ENCODE assay signal across 20 cellular contexts in the genomic region with DNA sequence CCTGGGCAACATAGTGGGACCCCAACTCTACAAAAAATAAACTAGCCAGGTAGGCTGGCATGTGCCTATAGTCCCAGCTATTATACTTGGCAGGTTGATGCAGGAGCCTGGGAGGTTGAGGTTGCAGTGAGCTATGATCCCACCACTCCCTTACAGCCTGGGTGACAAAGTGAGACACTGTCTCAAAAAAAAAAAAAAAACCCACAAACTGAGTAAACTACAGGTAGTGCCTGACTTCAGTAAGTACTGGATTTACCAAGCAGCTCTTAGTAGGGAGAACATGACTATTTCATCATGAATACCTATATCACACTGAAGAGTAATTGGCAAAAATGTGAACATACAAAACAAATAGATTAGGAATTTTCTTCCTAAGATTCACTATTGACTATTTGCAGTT. TPM values are rescaled to one million over a fixed set of nuclear protein-coding genes. Genes with fewer than 3 reads are reported as not detected.
A peak's percentile ranks its signal among the peaks of the same experiment; 100 is the strongest.
DNase-seq lines count a peak whose midpoint lies in the region; ATAC-seq and TF ChIP-seq lines count a peak whose summit lies in the region.
"Had no signal": no experiment of that assay in that cellular context is flagged by ENCODE, and none has a peak within 500 bp of the region (broad histone marks: within the 10 kb centered on the region; RNA-seq: fewer than 3 reads in every experiment).

No MANE protein-coding gene starts in this region.

- H2AK5ac ChIP-seq in trophoblast cell (ENCODE audit: low read length), result no peak overlapping the region

- no peak overlapping the region for H4K12ac ChIP-seq in trophoblast cell (ENCODE audit: low read depth, low read length)

- H3K36me3 Mint-ChIP-seq in activated CD8-positive, alpha-beta T cell treated with anti-CD3 and anti-CD28 coated beads for 36 hours (ENCODE audit: low read depth), result peaks cover 13% of the 10 kb centered on the region
- peaks cover 17% of the 10 kb centered on the region for H3K36me3 Mint-ChIP-seq in activated CD8-positive, alpha-beta T cell treated with anti-CD3 and anti-CD28 coated beads, Interleukin-2, amount 10 ng/mL, durations not matched to agents 7 days and 5 days (ENCODE audit: low read depth)
- peaks cover 12% of the 10 kb centered on the region for H3K36me3 Mint-ChIP-seq in activated naive CD8-positive, alpha-beta T cell treated with anti-CD3 and anti-CD28 coated beads, Interleukin-2, amount 50 U/mL, for 24 hours (ENCODE audit: low read depth)
- H3K36me3 Mint-ChIP-seq in activated naive CD8-positive, alpha-beta T cell treated with anti-CD3 and anti-CD28 coated beads for 36 hours, result peaks cover 25% of the 10 kb centered on the region
- no peaks in the 10 kb centered on the region for H3K36me3 Mint-ChIP-seq in stimulated activated effector memory CD8-positive, alpha-beta T cell treated with anti-CD3 and anti-CD28 coated beads, Interleukin-12 subunit alpha, Interleukin-12 subunit beta, amount 100 ng/mL, for 72 hours

- no peaks in the 10 kb centered on the region for H3K27me3 Mint-ChIP-seq in activated CD8-positive, alpha-beta T cell treated with anti-CD3 and anti-CD28 coated beads for 36 hours
- no peaks in the 10 kb centered on the region for H3K27me3 Mint-ChIP-seq in activated CD8-positive, alpha-beta T cell treated with anti-CD3 and anti-CD28 coated beads, Interleukin-2, amount 10 ng/mL, durations not matched to agents 7 days and 5 days (ENCODE audit: low read depth)
- no peaks in the 10 kb centered on the region for H3K27me3 Mint-ChIP-seq in activated naive CD8-positive, alpha-beta T cell treated with anti-CD3 and anti-CD28 coated beads, Interleukin-2, amount 50 U/mL, for 24 hours
- no peaks in the 10 kb centered on the region for H3K27me3 Mint-ChIP-seq in activated naive CD8-positive, alpha-beta T cell treated with anti-CD3 and anti-CD28 coated beads for 36 hours
- H3K27me3 Mint-ChIP-seq: CD4-positive, CD25-positive, alpha-beta regulatory T cell; CD8-positive, alpha-beta memory T cell had no signal

- no peak overlapping the region for H3K23ac ChIP-seq in trophoblast cell (ENCODE audit: low read length)

- H4K8ac ChIP-seq in trophoblast cell (ENCODE audit: low read depth, low read length), result no peak overlapping the region

- no peak overlapping the region for H4K91ac ChIP-seq in trophoblast cell (ENCODE audit: low read depth, low read length)

- H3K79me2 ChIP-seq in trophoblast cell (ENCODE audit: control insufficient read depth, insufficient read depth, low read length, poor library complexity), result peaks cover 4% of the 10 kb centered on the region

- H3K4me3 ChIP-seq in trophoblast cell (ENCODE audit: low read depth, low read length), result no peak overlapping the region
- H3K4me3 ChIP-seq: GM12878, GM23248, HAP-1 had no signal

- no peak overlapping the region for H3K4me2 ChIP-seq in trophoblast cell (ENCODE audit: low read length)

- intact Hi-C loops in activated CD8-positive, alpha-beta T cell treated with anti-CD3 and anti-CD28 coated beads for 36 hours (cut with micrococcal nuclease), result no loop called here

- no peak overlapping the region for H2AFZ ChIP-seq in trophoblast cell (ENCODE audit: insufficient read depth, low read length, poor library complexity)
- H2AFZ ChIP-seq: GM23248 had no signal

- no peak overlapping the region for H3K4me3 Mint-ChIP-seq in activated CD8-positive, alpha-beta T cell treated with anti-CD3 and anti-CD28 coated beads for 36 hours
- H3K4me3 Mint-ChIP-seq in activated CD8-positive, alpha-beta T cell treated with anti-CD3 and anti-CD28 coated beads, Interleukin-2, amount 10 ng/mL, durations not matched to agents 7 days and 5 days, result no peak overlapping the region
- no peak overlapping the region for H3K4me3 Mint-ChIP-seq in activated naive CD8-positive, alpha-beta T cell treated with anti-CD3 and anti-CD28 coated beads, Interleukin-2, amount 50 U/mL, for 24 hours
- H3K4me3 Mint-ChIP-seq in activated naive CD8-positive, alpha-beta T cell treated with anti-CD3 and anti-CD28 coated beads for 36 hours, result no peak overlapping the region
- H3K4me3 Mint-ChIP-seq in stimulated activated effector memory CD8-positive, alpha-beta T cell treated with anti-CD3 and anti-CD28 coated beads, Interleukin-12 subunit alpha, Interleukin-12 subunit beta, amount 100 ng/mL, for 72 hours, result no peak overlapping the region
- H3K4me3 Mint-ChIP-seq: CD4-positive, CD25-positive, alpha-beta regulatory T cell; CD8-positive, alpha-beta memory T cell had no signal

- POLR2A ChIA-PET in activated CD8-positive, alpha-beta T cell treated with anti-CD3 and anti-CD28 coated beads for 36 hours (lab: Charles Lee), result no interaction called here
- POLR2A ChIA-PET in activated CD8-positive, alpha-beta T cell treated with anti-CD3 and anti-CD28 coated beads, Interleukin-2, amount 10 ng/mL, durations not matched to agents 7 days and 5 days (lab: Charles Lee), result no interaction called here

- H3K4me1 ChIP-seq in trophoblast cell (ENCODE audit: control insufficient read depth in 1 of 2, insufficient read depth in 2 of 2, low read length in 2 of 2), result peaks cover 0 to 3% of the 10 kb centered on the region in 2 experiments

- DNase-seq in activated CD8-positive, alpha-beta T cell treated with anti-CD3 and anti-CD28 coated beads for 36 hours, result no peak
- DNase-seq in activated CD8-positive, alpha-beta T cell treated with anti-CD3 and anti-CD28 coated beads, Interleukin-2, amount 10 ng/mL, durations not matched to agents 7 days and 5 days, result no peak
- no peak for DNase-seq in activated naive CD8-positive, alpha-beta T cell treated with anti-CD3 and anti-CD28 coated beads, Interleukin-2, amount 50 U/mL, for 24 hours
- no peak for DNase-seq in activated naive CD8-positive, alpha-beta T cell treated with anti-CD3 and anti-CD28 coated beads for 36 hours
- DNase-seq in trophoblast cell (no peak), mesenteric fat pad (ENCODE audit: low spot score) (no peak)
- no peak for DNase-seq in stimulated activated effector memory CD8-positive, alpha-beta T cell treated with anti-CD3 and anti-CD28 coated beads, Interleukin-12 subunit alpha, Interleukin-12 subunit beta, amount 100 ng/mL, for 72 hours (ENCODE audit: low spot score in 2 of 2)
- DNase-seq: ACHN; BE2C; C1 segment of cervical spinal cord; CD4-positive, CD25-positive, alpha-beta regulatory T cell; CD8-positive, alpha-beta memory T cell; COR-L47; DMS 273 treated with DMSO at 0.1 percent for 48 hours; DMS53; DND-41; EL; GM23248 had no signal

- peaks cover 55% of the 10 kb centered on the region for H3K4me1 Mint-ChIP-seq in activated CD8-positive, alpha-beta T cell treated with anti-CD3 and anti-CD28 coated beads for 36 hours (ENCODE audit: low read depth)
- H3K4me1 Mint-ChIP-seq in activated CD8-positive, alpha-beta T cell treated with anti-CD3 and anti-CD28 coated beads, Interleukin-2, amount 10 ng/mL, durations not matched to agents 7 days and 5 days (ENCODE audit: low read depth), result peaks cover 14% of the 10 kb centered on the region
- peaks cover 63% of the 10 kb centered on the region for H3K4me1 Mint-ChIP-seq in activated naive CD8-positive, alpha-beta T cell treated with anti-CD3 and anti-CD28 coated beads, Interleukin-2, amount 50 U/mL, for 24 hours
- H3K4me1 Mint-ChIP-seq in activated naive CD8-positive, alpha-beta T cell treated with anti-CD3 and anti-CD28 coated beads for 36 hours, result peaks cover 50% of the 10 kb centered on the region
- peaks cover 49% of the 10 kb centered on the region for H3K4me1 Mint-ChIP-seq in stimulated activated effector memory CD8-positive, alpha-beta T cell treated with anti-CD3 and anti-CD28 coated beads, Interleukin-12 subunit alpha, Interleukin-12 subunit beta, amount 100 ng/mL, for 72 hours

- no peak overlapping the region for H3K27ac ChIP-seq in trophoblast cell (ENCODE audit: low read depth, low read length)
- H3K27ac ChIP-seq: GM23248 had no signal

- TF ChIP-seq CTCF in activated CD8-positive, alpha-beta T cell treated with anti-CD3 and anti-CD28 coated beads for 36 hours (IDR thresholded peaks at IDR 0.05), result no peak

- H3K14ac ChIP-seq in trophoblast cell (ENCODE audit: low read length), result no peak overlapping the region

- peak; percentile 42 for ATAC-seq in activated CD8-positive, alpha-beta T cell treated with anti-CD3 and anti-CD28 coated beads for 36 hours
- no peak for ATAC-seq in activated CD8-positive, alpha-beta T cell treated with anti-CD3 and anti-CD28 coated beads, Interleukin-2, amount 10 ng/mL, durations not matched to agents 7 days and 5 days
- peak; percentile 52 for ATAC-seq in activated naive CD8-positive, alpha-beta T cell treated with anti-CD3 and anti-CD28 coated beads, Interleukin-2, amount 50 U/mL, for 24 hours
- peak; percentile 81 for ATAC-seq in stimulated activated effector memory CD8-positive, alpha-beta T cell treated with anti-CD3 and anti-CD28 coated beads, Interleukin-12 subunit alpha, Interleukin-12 subunit beta, amount 100 ng/mL, for 72 hours
- ATAC-seq: GM12878 had no signal

- H3K27ac Mint-ChIP-seq in activated CD8-positive, alpha-beta T cell treated with anti-CD3 and anti-CD28 coated beads for 36 hours, result no peak overlapping the region
- H3K27ac Mint-ChIP-seq in activated CD8-positive, alpha-beta T cell treated with anti-CD3 and anti-CD28 coated beads, Interleukin-2, amount 10 ng/mL, durations not matched to agents 7 days and 5 days, result no peak overlapping the region
- H3K27ac Mint-ChIP-seq in activated naive CD8-positive, alpha-beta T cell treated with anti-CD3 and anti-CD28 coated beads, Interleukin-2, amount 50 U/mL, for 24 hours, result no peak overlapping the region
- H3K27ac Mint-ChIP-seq in activated naive CD8-positive, alpha-beta T cell treated with anti-CD3 and anti-CD28 coated beads for 36 hours, result no peak overlapping the region
- no peak overlapping the region for H3K27ac Mint-ChIP-seq in stimulated activated effector memory CD8-positive, alpha-beta T cell treated with anti-CD3 and anti-CD28 coated beads, Interleukin-12 subunit alpha, Interleukin-12 subunit beta, amount 100 ng/mL, for 72 hours
- H3K27ac Mint-ChIP-seq: CD4-positive, CD25-positive, alpha-beta regulatory T cell; CD8-positive, alpha-beta memory T cell had no signal

- H2BK12ac ChIP-seq in trophoblast cell (ENCODE audit: low read length), result no peak overlapping the region

- H3K79me1 ChIP-seq in trophoblast cell (ENCODE audit: low read length), result no peaks in the 10 kb centered on the region

- H3K9me3 ChIP-seq in trophoblast cell (ENCODE audit: insufficient read depth, low read depth, low read length), result no peaks in the 10 kb centered on the region
- H3K9me3 ChIP-seq: BE2C had no signal

- no peak overlapping the region for H2BK120ac ChIP-seq in trophoblast cell (ENCODE audit: insufficient read depth, low read length, poor library complexity)

- no peaks in the 10 kb centered on the region for H3K27me3 ChIP-seq in trophoblast cell (ENCODE audit: insufficient read depth, low read length)
- H3K27me3 ChIP-seq: BE2C had no signal

- H3K4ac ChIP-seq in trophoblast cell (ENCODE audit: low read depth, low read length), result peak overlapping the region; percentile 9

- CTCF ChIA-PET in activated CD8-positive, alpha-beta T cell treated with anti-CD3 and anti-CD28 coated beads for 36 hours (lab: Charles Lee), result interaction anchor here (1.3 to 1.4 kb wide), 2 partner anchors 11 to 12 kb away, joined by 3 to 4 read pairs; no protein-coding TSS in a partner anchor
- CTCF ChIA-PET in activated CD8-positive, alpha-beta T cell treated with anti-CD3 and anti-CD28 coated beads, Interleukin-2, amount 10 ng/mL, durations not matched to agents 7 days and 5 days (lab: Charles Lee), result interaction anchor here (1.6 kb wide), 1 partner anchor 13 kb away, joined by 5 read pairs; no protein-coding TSS in a partner anchor

- peaks cover 5% of the 10 kb centered on the region for H3K9me3 Mint-ChIP-seq in activated CD8-positive, alpha-beta T cell treated with anti-CD3 and anti-CD28 coated beads for 36 hours
- no peaks in the 10 kb centered on the region for H3K9me3 Mint-ChIP-seq in activated CD8-positive, alpha-beta T cell treated with anti-CD3 and anti-CD28 coated beads, Interleukin-2, amount 10 ng/mL, durations not matched to agents 7 days and 5 days (ENCODE audit: insufficient read depth)
- H3K9me3 Mint-ChIP-seq in activated naive CD8-positive, alpha-beta T cell treated with anti-CD3 and anti-CD28 coated beads, Interleukin-2, amount 50 U/mL, for 24 hours, result peaks cover 6% of the 10 kb centered on the region
- peaks cover 4% of the 10 kb centered on the region for H3K9me3 Mint-ChIP-seq in activated naive CD8-positive, alpha-beta T cell treated with anti-CD3 and anti-CD28 coated beads for 36 hours
- no peaks in the 10 kb centered on the region for H3K9me3 Mint-ChIP-seq in stimulated activated effector memory CD8-positive, alpha-beta T cell treated with anti-CD3 and anti-CD28 coated beads, Interleukin-12 subunit alpha, Interleukin-12 subunit beta, amount 100 ng/mL, for 72 hours

- H3K9ac ChIP-seq in trophoblast cell (ENCODE audit: low read length), result no peak overlapping the region
- H3K9ac ChIP-seq: GM23248 had no signal

- H3K18ac ChIP-seq in trophoblast cell (ENCODE audit: low read length), result no peak overlapping the region

- H2BK5ac ChIP-seq in trophoblast cell (ENCODE audit: low read depth, low read length, poor library complexity), result no peak overlapping the region

- H3K36me3 ChIP-seq in trophoblast cell (ENCODE audit: control insufficient read depth in 1 of 2, insufficient read depth in 2 of 2, low read length in 2 of 2), result no peaks in the 10 kb centered on the region
- H3K36me3 ChIP-seq: HAP-1 had no signal

RNA-seq across cellular contexts. Expression of a gene that starts 32.4 kb away (rescaled TPM):
- total RNA-seq in activated CD8-positive, alpha-beta T cell treated with anti-CD3 and anti-CD28 coated beads for 36 hours, result 1 to 10 TPM; 3.6 to 4.0 TPM
- total RNA-seq in activated CD8-positive, alpha-beta T cell treated with anti-CD3 and anti-CD28 coated beads, Interleukin-2, amount 10 ng/mL, durations not matched to agents 7 days and 5 days, result 1 to 10 TPM; 7.6 to 7.7 TPM
- 1 to 10 TPM; 7.3 to 8.8 TPM for total RNA-seq in activated naive CD8-positive, alpha-beta T cell treated with anti-CD3 and anti-CD28 coated beads for 36 hours
- polyA plus RNA-seq in trophoblast cell (2013), result 4.1 and 4.5 TPM in 2 replicates
- total RNA-seq in mesenteric fat pad, result 7.3 TPM

RNA-seq across cellular contexts. Expression of a gene that starts 33.1 kb away (rescaled TPM):
- 10 to 100 TPM; 14.7 to 15.3 TPM for total RNA-seq in activated CD8-positive, alpha-beta T cell treated with anti-CD3 and anti-CD28 coated beads for 36 hours
- 10 to 100 TPM; 19.0 to 23.0 TPM for total RNA-seq in activated CD8-positive, alpha-beta T cell treated with anti-CD3 and anti-CD28 coated beads, Interleukin-2, amount 10 ng/mL, durations not matched to agents 7 days and 5 days
- total RNA-seq in activated naive CD8-positive, alpha-beta T cell treated with anti-CD3 and anti-CD28 coated beads for 36 hours, result 10 to 100 TPM; 16.0 to 18.1 TPM
- 17.1 and 18.4 TPM in 2 replicates for polyA plus RNA-seq in trophoblast cell (2013)
- total RNA-seq in mesenteric fat pad, result 42.0 TPM
